Comparison of ENCODE assay signal across 8 cellular contexts in the genomic region with DNA sequence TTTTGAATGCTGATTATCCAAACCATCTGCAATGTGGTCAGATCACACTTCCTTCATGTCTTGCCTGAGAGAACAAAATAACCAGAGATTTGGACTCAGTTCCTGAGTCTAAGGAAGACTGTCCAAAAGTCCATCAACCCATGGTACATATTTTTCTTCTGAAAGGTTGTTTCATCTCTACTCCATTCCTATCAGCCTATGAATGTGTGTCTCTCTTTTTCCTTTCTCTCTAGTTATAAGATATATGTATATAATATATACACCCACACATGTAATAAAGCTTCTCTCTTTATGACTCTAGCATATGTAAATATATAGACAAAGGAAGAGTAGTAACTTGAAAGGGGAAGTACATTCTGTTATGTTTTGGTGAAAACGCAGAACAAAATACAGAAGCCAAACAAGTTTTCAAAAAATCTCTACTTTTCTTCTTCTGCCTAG.
DNase-seq lines count a peak whose midpoint lies in the region; ATAC-seq and TF ChIP-seq lines count a peak whose summit lies in the region.
"Had no signal": no experiment of that assay in that cellular context is flagged by ENCODE, and none has a peak within 500 bp of the region (broad histone marks: within the 10 kb centered on the region; RNA-seq: fewer than 3 reads in every experiment).

No MANE protein-coding gene starts in this region.

- TF ChIP-seq CTCF in OCI-LY1 (IDR thresholded peaks at IDR 0.05; ENCODE audit: low read length): no peak

- no peaks in the 10 kb centered on the region for H4K20me1 ChIP-seq in OCI-LY1 (ENCODE audit: insufficient read depth, low read length)

- no peak for DNase-seq in stimulated activated naive B cell treated with anti-CD40 and anti-IgM and Interleukin-4, amounts not matched to agents 10 μg/mL and 1 μg/mL and 100 μg/mL, for 72 hours
- no peak for DNase-seq in NCI-H187 (lab: John Stamatoyannopoulos, UW)
- DNase-seq in LoVo (ENCODE audit: low spot score): no peak
- no peak for DNase-seq in DMS153 (lab: John Stamatoyannopoulos, UW)
- DNase-seq: NCI-H524 treated with DMSO at 0.1 percent for 48 hours had no signal

- H3K27me3 Mint-ChIP-seq in stimulated activated naive B cell treated with anti-CD40 and anti-IgM and Interleukin-4, amounts not matched to agents 10 μg/mL and 1 μg/mL and 100 μg/mL, for 72 hours: no peaks in the 10 kb centered on the region

- H3K4me1 ChIP-seq in OCI-LY1 (ENCODE audit: insufficient read depth, low read length, severe bottlenecking): peaks cover 86% of the 10 kb centered on the region

- H3K9me2 ChIP-seq in OCI-LY1 (ENCODE audit: low read depth, low read length): no peaks in the 10 kb centered on the region

- peaks cover 11% of the 10 kb centered on the region for H3F3A ChIP-seq in OCI-LY1 (ENCODE audit: insufficient read depth, low read length)

- peaks cover 37% of the 10 kb centered on the region for H3K36me3 ChIP-seq in OCI-LY1 (ENCODE audit: insufficient read depth, low read length)

- H3K27me3 ChIP-seq in OCI-LY1 (ENCODE audit: insufficient read depth, low read length): no peaks in the 10 kb centered on the region

- no peak overlapping the region for H2AFZ ChIP-seq in OCI-LY1 (ENCODE audit: low read length)

- H3K27ac Mint-ChIP-seq in stimulated activated naive B cell treated with anti-CD40 and anti-IgM and Interleukin-4, amounts not matched to agents 10 μg/mL and 1 μg/mL and 100 μg/mL, for 72 hours: peak overlapping the region; percentile 94

- peak overlapping the region; percentile 57 for H3K4me2 ChIP-seq in OCI-LY1 (ENCODE audit: low read length)

- peaks cover 19 to 50% of the 10 kb centered on the region in 2 donors for H3K36me3 Mint-ChIP-seq in stimulated activated naive B cell treated with anti-CD40 and anti-IgM and Interleukin-4, amounts not matched to agents 10 μg/mL and 1 μg/mL and 100 μg/mL, for 72 hours

- no peak overlapping the region for H3K4me3 ChIP-seq in OCI-LY1 (ENCODE audit: low read depth, low read length, poor library complexity, severe bottlenecking)

- no peaks in the 10 kb centered on the region for H3K9me3 ChIP-seq in OCI-LY1 (ENCODE audit: low read length)

- H3K9ac ChIP-seq in OCI-LY1 (ENCODE audit: low read length): peak overlapping the region; percentile 71

- H3K79me2 ChIP-seq in OCI-LY1 (ENCODE audit: insufficient read depth, low read length): peaks cover 31% of the 10 kb centered on the region

- H3K27ac ChIP-seq in OCI-LY1 (ENCODE audit: low read depth, low read length, poor library complexity, severe bottlenecking): peak overlapping the region; percentile 99

- ATAC-seq in GM19351 (IDR thresholded peaks at IDR 0.05; ENCODE audit: unreplicated experiment) (peak; percentile 98), HG02970 (IDR thresholded peaks at IDR 0.05; ENCODE audit: low FRiP score, unreplicated experiment) (peak; percentile 98)
- peak; percentile 95 to 98 for ATAC-seq in stimulated activated naive B cell treated with anti-CD40 and anti-IgM and Interleukin-4, amounts not matched to agents 10 μg/mL and 1 μg/mL and 100 μg/mL, for 72 hours (replicated peaks)

- H3K9me3 Mint-ChIP-seq in stimulated activated naive B cell treated with anti-CD40 and anti-IgM and Interleukin-4, amounts not matched to agents 10 μg/mL and 1 μg/mL and 100 μg/mL, for 72 hours: peaks cover 19 to 22% of the 10 kb centered on the region in 2 donors

- peak overlapping the region; percentile 20 to 69 for H3K4me3 Mint-ChIP-seq in stimulated activated naive B cell treated with anti-CD40 and anti-IgM and Interleukin-4, amounts not matched to agents 10 μg/mL and 1 μg/mL and 100 μg/mL, for 72 hours

- peaks cover 46 to 65% of the 10 kb centered on the region in 2 donors for H3K4me1 Mint-ChIP-seq in stimulated activated naive B cell treated with anti-CD40 and anti-IgM and Interleukin-4, amounts not matched to agents 10 μg/mL and 1 μg/mL and 100 μg/mL, for 72 hours
